In genomic region chr2:138059967-138060635, GRCh38 we compare ENCODE assay signal across 12 cellular contexts.
A peak's percentile ranks its signal among the peaks of the same experiment; 100 is the strongest.
DNase-seq lines count a peak whose midpoint lies in the region; ATAC-seq and TF ChIP-seq lines count a peak whose summit lies in the region.
"Had no signal": no experiment of that assay in that cellular context is flagged by ENCODE, and none has a peak within 500 bp of the region (broad histone marks: within the 10 kb centered on the region; RNA-seq: fewer than 3 reads in every experiment).

No MANE protein-coding gene starts in this region.

- no peak overlapping the region for H3K27ac ChIP-seq in RWPE1
- H3K27ac ChIP-seq: C4-2B had no signal

- TF ChIP-seq CTCF in RWPE1 (conservative IDR thresholded peaks at IDR 0.05; ENCODE audit: low read depth) (no peak), nephron progenitor cell (IDR thresholded peaks at IDR 0.05) (no peak)

- H3K9me3 Mint-ChIP-seq in nephron progenitor cell = no peaks in the 10 kb centered on the region

- H3K4me1 Mint-ChIP-seq in nephron progenitor cell = no peaks in the 10 kb centered on the region

- H3K4me3 Mint-ChIP-seq in nephron progenitor cell = no peak overlapping the region
- H3K4me3 Mint-ChIP-seq: activated naive CD8-positive, alpha-beta T cell had no signal

- no peaks in the 10 kb centered on the region for H3K36me3 Mint-ChIP-seq in nephron progenitor cell (ENCODE audit: low read depth)
- H3K36me3 Mint-ChIP-seq: activated naive CD8-positive, alpha-beta T cell had no signal

- H3K27ac Mint-ChIP-seq in nephron progenitor cell = no peak overlapping the region
- H3K27ac Mint-ChIP-seq: activated naive CD8-positive, alpha-beta T cell had no signal

- POLR2A ChIA-PET in RWPE1 (lab: Yijun Ruan, JAX; ENCODE audit: low non-redundant PET) = no interaction called here

- CTCF ChIA-PET in RWPE1 (lab: Yijun Ruan, JAX) = no interaction called here

- DNase-seq in A172 (ENCODE audit: low spot score) (peak; percentile 95), HT1080 (ENCODE audit: low read depth) (peak; percentile 97), RWPE1 (ENCODE audit: low spot score) (peak; percentile 75), glomerular visceral epithelial cell (ENCODE audit: extremely low spot score) (peak; percentile 77), nephron progenitor cell (no peak), C1 segment of cervical spinal cord (lab: John Stamatoyannopoulos, UW) (no peak)
- DNase-seq in stimulated activated CD4-positive, alpha-beta T cell treated with anti-CD3 and anti-CD28 coated beads, Interleukin-4, amount 100 ng/mL, for 4 hours = no peak
- DNase-seq: H7 had no signal

- ATAC-seq in GM21825 (IDR thresholded peaks at IDR 0.05; ENCODE audit: unreplicated experiment) = no peak
- ATAC-seq: Panc1 had no signal

- H3K27me3 Mint-ChIP-seq in nephron progenitor cell (ENCODE audit: low read depth, poor library complexity) = peaks cover 3% of the 10 kb centered on the region
- H3K27me3 Mint-ChIP-seq: activated naive CD8-positive, alpha-beta T cell had no signal

Comparison
In these comparisons a context has a peak if more than half of its experiments do, and no peak if none do; other contexts are left out.
1. DNase-seq: peak in A172 (single experiment), HT1080 (single experiment), RWPE1 (single experiment) and glomerular visceral epithelial cell (single experiment); none in nephron progenitor cell (single experiment), stimulated activated CD4-positive, alpha-beta T cell treated with anti-CD3 and anti-CD28 coated beads, Interleukin-4, amount 100 ng/mL, for 4 hours (0 of 2) and C1 segment of cervical spinal cord (0 of 14).